30 cellular contexts compared by ENCODE assay signal in the genomic region with DNA sequence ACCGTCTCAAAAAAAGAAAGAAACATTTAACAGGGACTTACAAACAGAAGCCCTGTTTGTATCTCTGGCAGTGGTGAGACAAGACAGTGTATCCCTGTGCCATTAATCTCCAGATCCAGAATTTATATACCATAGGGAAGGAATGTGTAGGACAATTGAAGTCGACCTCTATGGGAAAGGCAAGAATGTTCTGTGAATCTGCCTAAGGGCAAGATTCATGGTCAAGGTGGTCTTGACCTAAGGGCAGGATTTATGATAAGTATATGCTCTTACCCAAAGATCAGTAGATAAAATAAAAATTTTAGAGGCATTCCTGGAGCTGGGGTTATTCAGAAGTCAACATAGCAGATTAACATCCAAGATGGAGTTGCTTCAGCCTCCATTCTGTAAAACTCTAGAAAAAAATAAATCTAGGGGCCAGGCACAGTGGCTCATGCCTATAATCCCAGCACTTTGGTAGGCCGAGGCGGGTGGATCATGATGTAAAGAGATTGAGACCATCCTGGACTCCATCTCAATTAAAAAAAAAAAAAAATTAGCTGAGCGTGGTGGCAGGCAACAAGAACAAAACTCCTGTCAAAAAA. TPM values are rescaled to one million over a fixed set of nuclear protein-coding genes. Genes with fewer than 3 reads are reported as not detected.
DNase-seq lines count a peak whose midpoint lies in the region; ATAC-seq, FAIRE-seq and TF ChIP-seq lines count a peak whose summit lies in the region.
"Had no signal": no experiment of that assay in that cellular context is flagged by ENCODE, and none has a peak within 500 bp of the region (broad histone marks: within the 10 kb centered on the region; RNA-seq: fewer than 3 reads in every experiment).

No MANE protein-coding gene starts in this region.

- in situ Hi-C loops in K562 (cut with MboI): loop anchor here (5.0 kb wide), 1 partner anchor 63 kb away; the partner anchor contains the start of gene AMHR2

- TF ChIP-seq EP300 in K562 (IDR thresholded peaks at IDR 0.05; ENCODE audit: low read length): no peak

- H3K4me1 Mint-ChIP-seq in activated CD4-positive, alpha-beta T cell treated with anti-CD3 and anti-CD28 coated beads, Interleukin-2, amount 10 ng/mL, durations not matched to agents 7 days and 5 days: no peaks in the 10 kb centered on the region
- peaks cover 11% of the 10 kb centered on the region for H3K4me1 Mint-ChIP-seq in mesothelial cell of epicardium

- H3K79me2 ChIP-seq in K562 (ENCODE audit: control insufficient read depth, insufficient read depth, low read length) (no peaks in the 10 kb centered on the region), osteoblast (ENCODE audit: insufficient read depth, low read length) (no peaks in the 10 kb centered on the region)

- no peaks in the 10 kb centered on the region for H3K9me3 ChIP-seq in K562 (replicated peaks; ENCODE audit: control insufficient read depth, insufficient read depth, low read depth, low read length)
- no peaks in the 10 kb centered on the region for H3K9me3 ChIP-seq in osteoblast (ENCODE audit: low read depth, low read length)
- H3K9me3 ChIP-seq: A549; BLaER1 treated with 17β-estradiol and CSF1 and Interleukin-3, amounts not matched to agents 10 nM and 100 nM; Caco-2 had no signal

- no peaks in the 10 kb centered on the region for H3K9me1 ChIP-seq in K562 (ENCODE audit: control insufficient read depth, insufficient read depth, low read length)

- H3K27me3 ChIP-seq in K562 (ENCODE audit: control insufficient read depth in 2 of 2, insufficient read depth in 2 of 2, low read length in 2 of 2) (no peaks in the 10 kb centered on the region), osteoblast (ENCODE audit: insufficient read depth, low read length) (no peaks in the 10 kb centered on the region)
- H3K27me3 ChIP-seq: BLaER1 treated with 17β-estradiol and CSF1 and Interleukin-3, amounts not matched to agents 10 nM and 100 nM had no signal

- CTCF ChIA-PET in activated CD4-positive, alpha-beta T cell treated with anti-CD3 and anti-CD28 coated beads, Interleukin-2, amount 10 ng/mL, durations not matched to agents 7 days and 5 days (lab: Charles Lee): interaction anchor here (0.8 to 2.6 kb wide), 2 partner anchors 62 to 149 kb away, joined by 3 to 9 read pairs; no protein-coding TSS in a partner anchor
- CTCF ChIA-PET in K562 (lab: Yijun Ruan, JAX; ENCODE audit: low intra/inter-chr PET ratio) (no interaction called here), GM10248 (lab: Yijun Ruan, JAX) (interaction anchor here (18.0 to 18.4 kb wide), 2 partner anchors 33 to 67 kb away, joined by 381 to 442 read pairs; partner anchors contain the start of genes AAAS and AMHR2)

- no peaks in the 10 kb centered on the region for H3K27me3 Mint-ChIP-seq in activated CD4-positive, alpha-beta T cell treated with anti-CD3 and anti-CD28 coated beads, Interleukin-2, amount 10 ng/mL, durations not matched to agents 7 days and 5 days
- H3K27me3 Mint-ChIP-seq in mesothelial cell of epicardium (ENCODE audit: low read depth): no peaks in the 10 kb centered on the region
- H3K27me3 Mint-ChIP-seq: B cell; CD4-positive, alpha-beta T cell had no signal

- 68% methylated on average over 5 of the region's 5 CpGs for WGBS in K562 (ENCODE audit: insufficient coverage, low coverage, missing lambda C conversion rate)

- no peak for TF ChIP-seq RAD21 in K562 (CRISPR knock-in tag; conservative IDR thresholded peaks at IDR 0.05 in 1 of 2, IDR thresholded peaks at IDR 0.05 in 1 of 2)

- peak overlapping the region; percentile 36 for H3K27ac Mint-ChIP-seq in activated CD4-positive, alpha-beta T cell treated with anti-CD3 and anti-CD28 coated beads, Interleukin-2, amount 10 ng/mL, durations not matched to agents 7 days and 5 days
- H3K27ac Mint-ChIP-seq in mesothelial cell of epicardium: peak overlapping the region; percentile 79
- H3K27ac Mint-ChIP-seq: B cell; CD4-positive, alpha-beta T cell; CD8-positive, alpha-beta T cell had no signal

- intact Hi-C loops in K562 (cut with micrococcal nuclease): no loop called here

- H3K4me1 ChIP-seq in K562 (replicated peaks in 1 of 2; ENCODE audit: control insufficient read depth in 2 of 2, insufficient read depth in 2 of 2, low read length in 2 of 2) (peaks cover 10 to 12% of the 10 kb centered on the region in 2 experiments), osteoblast (ENCODE audit: insufficient read depth, low read length) (no peaks in the 10 kb centered on the region)
- H3K4me1 ChIP-seq: A549, Caco-2 had no signal

- H3K36me3 Mint-ChIP-seq in activated CD4-positive, alpha-beta T cell treated with anti-CD3 and anti-CD28 coated beads, Interleukin-2, amount 10 ng/mL, durations not matched to agents 7 days and 5 days (ENCODE audit: low read depth): no peaks in the 10 kb centered on the region
- no peaks in the 10 kb centered on the region for H3K36me3 Mint-ChIP-seq in mesothelial cell of epicardium
- H3K36me3 Mint-ChIP-seq: CD8-positive, alpha-beta T cell had no signal

- TF ChIP-seq CTCF in K562 (IDR thresholded peaks at IDR 0.05 in 2 of 3, conservative IDR thresholded peaks at IDR 0.05 in 1 of 3; ENCODE audit: insufficient read depth in 2 of 3, low read depth in 1 of 3, low read length in 3 of 3) (no peak), mesothelial cell of epicardium (IDR thresholded peaks at IDR 0.05; ENCODE audit: unreplicated experiment) (no peak), osteoblast (IDR thresholded peaks at IDR 0.05; ENCODE audit: extremely low read depth, low read depth, low read length) (no peak), GM10248 (IDR thresholded peaks at IDR 0.05; ENCODE audit: control extremely low read depth, extremely low read depth, low read depth, missing control alignments) (no peak)

- H3K9ac ChIP-seq in K562 (ENCODE audit: insufficient read depth in 1 of 2, low read depth in 2 of 2, low read length in 2 of 2): no peak overlapping the region
- H3K9ac ChIP-seq: BLaER1 treated with 17β-estradiol and CSF1 and Interleukin-3, amounts not matched to agents 10 nM and 100 nM had no signal

- no peak for DNase-seq in activated CD4-positive, alpha-beta T cell treated with anti-CD3 and anti-CD28 coated beads, Interleukin-2, amount 10 ng/mL, durations not matched to agents 7 days and 5 days
- DNase-seq in activated CD4-positive, alpha-beta T cell treated with anti-CD3 and anti-CD28 coated beads for 1 hour: no peak
- DNase-seq in K562 (ENCODE audit: extremely low read depth in 1 of 4, low spot score in 3 of 4) (no peak), mesothelial cell of epicardium (ENCODE audit: low spot score in 2 of 2, unreplicated experiment in 2 of 2) (no peak), osteoblast (ENCODE audit: insufficient read length, low spot score, missing footprints) (peak; percentile 55), GM10248 (ENCODE audit: extremely low spot score) (no peak), glomerular visceral epithelial cell (ENCODE audit: extremely low spot score) (no peak), ecto neural progenitor cell (ENCODE audit: low spot score) (no peak)
- DNase-seq: AML-193; Caco-2; Calu3; CD4-positive, alpha-beta T cell; CD8-positive, alpha-beta T cell; DMS153; DMS53; DMS79; DND-41; EL; GDM1 had no signal

- H3K4me3 ChIP-seq in K562: no peak overlapping the region
- H3K4me3 ChIP-seq in osteoblast (ENCODE audit: insufficient read depth, low read length): no peak overlapping the region
- H3K4me3 ChIP-seq: A549; BLaER1 treated with 17β-estradiol and CSF1 and Interleukin-3, amounts not matched to agents 10 nM and 100 nM had no signal

- no peak for FAIRE-seq in K562 (lab: Jason Lieb, UNC)
- FAIRE-seq: A549, D721Med, GM12891, GM19239 had no signal

- H3K4me3 Mint-ChIP-seq in activated CD4-positive, alpha-beta T cell treated with anti-CD3 and anti-CD28 coated beads, Interleukin-2, amount 10 ng/mL, durations not matched to agents 7 days and 5 days: no peak overlapping the region
- H3K4me3 Mint-ChIP-seq in mesothelial cell of epicardium: no peak overlapping the region
- H3K4me3 Mint-ChIP-seq: B cell; CD4-positive, alpha-beta T cell; CD8-positive, alpha-beta T cell had no signal

- no peak overlapping the region for H3K27ac ChIP-seq in K562 (ENCODE audit: extremely low read depth, low read depth, low read length)
- no peak overlapping the region for H3K27ac ChIP-seq in osteoblast (ENCODE audit: low read depth, low read length)
- H3K27ac ChIP-seq: 22Rv1; A549; BLaER1 treated with 17β-estradiol and CSF1 and Interleukin-3, amounts not matched to agents 10 nM and 100 nM; C4-2B had no signal

- H3K9me3 Mint-ChIP-seq in activated CD4-positive, alpha-beta T cell treated with anti-CD3 and anti-CD28 coated beads, Interleukin-2, amount 10 ng/mL, durations not matched to agents 7 days and 5 days: no peaks in the 10 kb centered on the region
- peaks cover 2% of the 10 kb centered on the region for H3K9me3 Mint-ChIP-seq in mesothelial cell of epicardium
- H3K9me3 Mint-ChIP-seq: CD4-positive, alpha-beta T cell; CD8-positive, alpha-beta T cell had no signal

- no peak overlapping the region for H2AFZ ChIP-seq in K562 (ENCODE audit: low read depth, low read length)
- H2AFZ ChIP-seq in osteoblast (ENCODE audit: low read length): no peak overlapping the region

- H3K4me2 ChIP-seq in K562 (ENCODE audit: insufficient read depth, low read length): no peak overlapping the region
- no peak overlapping the region for H3K4me2 ChIP-seq in osteoblast (ENCODE audit: insufficient read depth, low read length)
- H3K4me2 ChIP-seq: A549 had no signal

- H4K20me1 ChIP-seq in K562 (replicated peaks; ENCODE audit: control insufficient read depth, insufficient read depth, low read length) (no peaks in the 10 kb centered on the region), osteoblast (ENCODE audit: insufficient read depth, low read length) (no peaks in the 10 kb centered on the region)
- H4K20me1 ChIP-seq: BLaER1 treated with 17β-estradiol and CSF1 and Interleukin-3, amounts not matched to agents 10 nM and 100 nM had no signal

- TF ChIP-seq POLR2A in K562 (conservative IDR thresholded peaks at IDR 0.05): no peak

- POLR2A ChIA-PET in activated CD4-positive, alpha-beta T cell treated with anti-CD3 and anti-CD28 coated beads, Interleukin-2, amount 10 ng/mL, durations not matched to agents 7 days and 5 days (lab: Charles Lee): no interaction called here
- POLR2A ChIA-PET in K562 (lab: Yijun Ruan, JAX) (interaction anchor here (0.6 kb wide), 1 partner anchor 90 kb away, joined by 3 read pairs; no protein-coding TSS in a partner anchor), GM10248 (lab: Yijun Ruan, JAX) (interaction anchor here (0.6 kb wide), 1 partner anchor 95 kb away, joined by 3 read pairs; no protein-coding TSS in a partner anchor)

- no peaks in the 10 kb centered on the region for H3K36me3 ChIP-seq in K562 (ENCODE audit: control insufficient read depth, insufficient read depth, low read length)
- no peaks in the 10 kb centered on the region for H3K36me3 ChIP-seq in osteoblast (ENCODE audit: insufficient read depth, low read length)
- H3K36me3 ChIP-seq: BLaER1 treated with 17β-estradiol and CSF1 and Interleukin-3, amounts not matched to agents 10 nM and 100 nM had no signal

- BruUV-seq in K562 (replicated peaks; lab: Mats Ljungman, UMichigan): no TSS peak

- no peak for ATAC-seq in K562
- ATAC-seq: A549; CD8-positive, alpha-beta T cell had no signal

RNA-seq across cellular contexts. Expression of gene SP1, which starts 21.0 kb away (rescaled TPM):
- 10 to 100 TPM; 94.8 to 99.3 TPM for total RNA-seq in activated CD4-positive, alpha-beta T cell treated with anti-CD3 and anti-CD28 coated beads, Interleukin-2, amount 10 ng/mL, durations not matched to agents 7 days and 5 days
- 65.4 and 90.5 TPM in 2 replicates for total RNA-seq in K562 (2011; cell fraction: chromatin; rRNA removed; ENCODE audit: low replicate concordance)
- 29.7 and 34.7 TPM in 2 replicates for total RNA-seq in K562 (2011; cell fraction: nucleolus; rRNA removed)
- total RNA-seq in K562 (2011; cell fraction: nucleoplasm; rRNA removed): 46.8 and 54.4 TPM in 2 replicates
- total RNA-seq in K562 (2014; rRNA removed): 31.5 and 32.2 TPM in 2 replicates
- 44.0 and 47.9 TPM in 2 replicates for total RNA-seq in K562 (2014; rRNA removed; fragmentation: Illumina TruSeq; extraction: Trizol)
- total RNA-seq in K562 (2015; rRNA removed; fragmentation: Illumina TruSeq; extraction: Trizol): 48.9 and 51.7 TPM in 2 replicates
- total RNA-seq in K562 (2021): 62.2 and 65.5 TPM in 2 replicates
- 41.6 and 64.9 TPM in 2 replicates for polyA plus RNA-seq in K562 (2011; rRNA removed)
- 55.5 and 56.9 TPM in 2 replicates for polyA plus RNA-seq in K562 (2011; cell fraction: cytosol; rRNA removed)
- 49.9 and 53.7 TPM in 2 replicates for polyA plus RNA-seq in K562 (2011; cell fraction: nucleus; rRNA removed)
- 23.7 and 26.5 TPM in 2 replicates for polyA plus RNA-seq in K562 (2012)
- 38.7 and 47.4 TPM in 2 replicates for polyA plus RNA-seq in K562 (2014; fragmentation: Illumina TruSeq; extraction: Trizol)
- 10 to 100 TPM in 1 of 2 experiments, 1 to 10 TPM in 1; 8.0 to 12.3 TPM for polyA plus RNA-seq in K562 (2014; fragmentation: Nextera tagmentation; extraction: Ambion mirVana)
- polyA plus RNA-seq in K562 (2014; rRNA removed): 25.5 and 28.2 TPM in 2 replicates
- polyA minus RNA-seq in K562 (2011; rRNA and poly(A)+ RNA removed): 140 and 156 TPM in 2 replicates
- polyA minus RNA-seq in K562 (2011; cell fraction: cytosol; rRNA and poly(A)+ RNA removed): 64.3 and 64.4 TPM in 2 replicates
- polyA minus RNA-seq in K562 (2011; cell fraction: nucleus; rRNA and poly(A)+ RNA removed): 19.3 and 32.3 TPM in 2 replicates
- 112 to 120 TPM (median 116 TPM) in 3 replicates for total RNA-seq in mesothelial cell of epicardium
- total RNA-seq in osteoblast: 50.3 and 56.0 TPM in 2 replicates

RNA-seq across cellular contexts. Expression of gene SP7, which starts 22.8 kb away (rescaled TPM):
- not detected for total RNA-seq in activated CD4-positive, alpha-beta T cell treated with anti-CD3 and anti-CD28 coated beads, Interleukin-2, amount 10 ng/mL, durations not matched to agents 7 days and 5 days
- total RNA-seq in K562 (2011; cell fraction: chromatin; rRNA removed; ENCODE audit: low replicate concordance): not detected in 2 replicates
- total RNA-seq in K562 (2011; cell fraction: nucleolus; rRNA removed): not detected in 2 replicates
- not detected in 2 replicates for total RNA-seq in K562 (2011; cell fraction: nucleoplasm; rRNA removed)
- not detected in 2 replicates for total RNA-seq in K562 (2014; rRNA removed)
- not detected in 2 replicates for total RNA-seq in K562 (2014; rRNA removed; fragmentation: Illumina TruSeq; extraction: Trizol)
- not detected in 2 replicates for total RNA-seq in K562 (2015; rRNA removed; fragmentation: Illumina TruSeq; extraction: Trizol)
- not detected in 2 replicates for total RNA-seq in K562 (2021)
- 0.03 and 0.04 TPM in 2 replicates for polyA plus RNA-seq in K562 (2011; rRNA removed)
- 0.04 TPM in 1 of 2 replicates, not detected in the other for polyA plus RNA-seq in K562 (2011; cell fraction: cytosol; rRNA removed)
- polyA plus RNA-seq in K562 (2011; cell fraction: nucleus; rRNA removed): 0.04 TPM in 1 of 2 replicates, not detected in the other
- 0.04 and 0.07 TPM in 2 replicates for polyA plus RNA-seq in K562 (2012)
- not detected in 2 replicates for polyA plus RNA-seq in K562 (2014; fragmentation: Illumina TruSeq; extraction: Trizol)
- polyA plus RNA-seq in K562 (2014; fragmentation: Nextera tagmentation; extraction: Ambion mirVana): not detected
- not detected in 2 replicates for polyA plus RNA-seq in K562 (2014; rRNA removed)
- not detected in 2 replicates for polyA minus RNA-seq in K562 (2011; rRNA and poly(A)+ RNA removed)
- polyA minus RNA-seq in K562 (2011; cell fraction: cytosol; rRNA and poly(A)+ RNA removed): not detected in 2 replicates
- polyA minus RNA-seq in K562 (2011; cell fraction: nucleus; rRNA and poly(A)+ RNA removed): not detected in 2 replicates
- 0.27 to 0.62 TPM (median 0.47 TPM) in 3 replicates for total RNA-seq in mesothelial cell of epicardium
- total RNA-seq in osteoblast: not detected in 2 replicates
- total RNA-seq: A172; B cell; Caco-2; Calu3; CD8-positive, alpha-beta T cell; Daoy had no signal
- polyA plus RNA-seq: BJ had no signal

RNA-seq across cellular contexts. Expression of gene AAAS, which starts 37.5 kb away (rescaled TPM):
- 10 to 100 TPM; 59.1 to 63.0 TPM for total RNA-seq in activated CD4-positive, alpha-beta T cell treated with anti-CD3 and anti-CD28 coated beads, Interleukin-2, amount 10 ng/mL, durations not matched to agents 7 days and 5 days
- total RNA-seq in K562 (2011; cell fraction: chromatin; rRNA removed; ENCODE audit: low replicate concordance): 123 and 253 TPM in 2 replicates
- 149 and 151 TPM in 2 replicates for total RNA-seq in K562 (2011; cell fraction: nucleolus; rRNA removed)
- total RNA-seq in K562 (2011; cell fraction: nucleoplasm; rRNA removed): 129 and 138 TPM in 2 replicates
- total RNA-seq in K562 (2014; rRNA removed) (81.8 and 106 TPM in 2 replicates), K562 (2014; rRNA removed; fragmentation: Illumina TruSeq; extraction: Trizol) (45.1 and 51.9 TPM in 2 replicates), K562 (2015; rRNA removed; fragmentation: Illumina TruSeq; extraction: Trizol) (79.8 and 81.1 TPM in 2 replicates), K562 (2021) (103 and 106 TPM in 2 replicates), mesothelial cell of epicardium (77.2 to 85.4 TPM (median 84.8 TPM) in 3 replicates), osteoblast (37.4 and 39.8 TPM in 2 replicates)
- polyA plus RNA-seq in K562 (2011; rRNA removed) (80.5 and 110 TPM in 2 replicates), K562 (2014; fragmentation: Illumina TruSeq; extraction: Trizol) (99.6 and 119 TPM in 2 replicates), K562 (2014; fragmentation: Nextera tagmentation; extraction: Ambion mirVana) (100 to 1,000 TPM; 124 to 157 TPM), K562 (2014; rRNA removed) (95.9 and 103 TPM in 2 replicates)
- polyA plus RNA-seq in K562 (2011; cell fraction: cytosol; rRNA removed): 148 and 158 TPM in 2 replicates
- 427 and 439 TPM in 2 replicates for polyA plus RNA-seq in K562 (2011; cell fraction: nucleus; rRNA removed)
- 85.9 and 108 TPM in 2 replicates for polyA plus RNA-seq in K562 (2012)
- 91.3 and 115 TPM in 2 replicates for polyA minus RNA-seq in K562 (2011; rRNA and poly(A)+ RNA removed)
- polyA minus RNA-seq in K562 (2011; cell fraction: cytosol; rRNA and poly(A)+ RNA removed): 75.9 and 85.9 TPM in 2 replicates
- polyA minus RNA-seq in K562 (2011; cell fraction: nucleus; rRNA and poly(A)+ RNA removed): 62.5 and 105 TPM in 2 replicates

RNA-seq across cellular contexts. Expression of gene MYG1, which starts 59.4 kb away (rescaled TPM):
- 10 to 100 TPM; 47.9 to 56.4 TPM for total RNA-seq in activated CD4-positive, alpha-beta T cell treated with anti-CD3 and anti-CD28 coated beads, Interleukin-2, amount 10 ng/mL, durations not matched to agents 7 days and 5 days
- total RNA-seq in K562 (2011; cell fraction: chromatin; rRNA removed; ENCODE audit: low replicate concordance): 23.2 and 63.0 TPM in 2 replicates
- total RNA-seq in K562 (2011; cell fraction: nucleolus; rRNA removed): 28.3 and 35.0 TPM in 2 replicates
- total RNA-seq in K562 (2011; cell fraction: nucleoplasm; rRNA removed): 24.2 and 34.6 TPM in 2 replicates
- total RNA-seq in K562 (2014; rRNA removed): 1.8 and 2.9 TPM in 2 replicates
- total RNA-seq in K562 (2014; rRNA removed; fragmentation: Illumina TruSeq; extraction: Trizol): 0.86 and 1.1 TPM in 2 replicates
- 3.0 and 3.3 TPM in 2 replicates for total RNA-seq in K562 (2015; rRNA removed; fragmentation: Illumina TruSeq; extraction: Trizol)
- total RNA-seq in K562 (2021): 3.9 and 4.6 TPM in 2 replicates
- polyA plus RNA-seq in K562 (2011; rRNA removed): 3.0 and 7.2 TPM in 2 replicates
- 2.8 and 4.9 TPM in 2 replicates for polyA plus RNA-seq in K562 (2011; cell fraction: cytosol; rRNA removed)
- 39.1 and 39.9 TPM in 2 replicates for polyA plus RNA-seq in K562 (2011; cell fraction: nucleus; rRNA removed)
- polyA plus RNA-seq in K562 (2012): 2.3 and 8.9 TPM in 2 replicates
- 1.7 and 2.1 TPM in 2 replicates for polyA plus RNA-seq in K562 (2014; fragmentation: Illumina TruSeq; extraction: Trizol)
- polyA plus RNA-seq in K562 (2014; fragmentation: Nextera tagmentation; extraction: Ambion mirVana): 1 to 10 TPM in 1 of 2 experiments, under 1 TPM in 1; 0.45 to 1.3 TPM
- polyA plus RNA-seq in K562 (2014; rRNA removed): 4.9 and 5.6 TPM in 2 replicates
- polyA minus RNA-seq in K562 (2011; rRNA and poly(A)+ RNA removed): 3.0 and 4.4 TPM in 2 replicates
- 2.0 and 4.0 TPM in 2 replicates for polyA minus RNA-seq in K562 (2011; cell fraction: cytosol; rRNA and poly(A)+ RNA removed)
- polyA minus RNA-seq in K562 (2011; cell fraction: nucleus; rRNA and poly(A)+ RNA removed): 8.6 and 11.4 TPM in 2 replicates
- 50.1 to 55.9 TPM (median 53.8 TPM) in 3 replicates for total RNA-seq in mesothelial cell of epicardium
- 32.9 and 34.2 TPM in 2 replicates for total RNA-seq in osteoblast
